ENCODE assay signal across 11 cellular contexts in the genomic region with DNA sequence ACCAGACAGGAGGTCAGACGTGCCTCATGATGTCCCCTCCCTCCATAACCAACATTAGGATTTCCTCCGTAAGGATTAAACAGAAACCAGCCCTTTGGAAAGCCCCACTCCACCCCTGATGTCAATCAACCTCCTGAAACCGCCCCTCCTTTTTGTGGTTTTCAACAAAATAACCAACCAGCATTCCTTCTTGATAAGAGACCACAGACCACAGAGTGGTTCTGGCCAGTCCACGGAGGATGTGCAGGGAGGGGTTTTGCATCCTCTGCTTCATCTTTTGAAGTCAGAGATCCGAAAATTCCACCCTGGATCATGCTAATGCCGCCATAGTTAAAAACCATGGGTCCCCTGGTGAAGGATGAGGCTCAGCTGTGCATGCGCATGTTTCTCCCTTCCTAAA.
DNase-seq lines count a peak whose midpoint lies in the region; ATAC-seq, FAIRE-seq and TF ChIP-seq lines count a peak whose summit lies in the region.
"Had no signal": no experiment of that assay in that cellular context is flagged by ENCODE, and none has a peak within 500 bp of the region (broad histone marks: within the 10 kb centered on the region; RNA-seq: fewer than 3 reads in every experiment).

No MANE protein-coding gene starts in this region.

- peak overlapping the region; percentile 2 for H3K4me3 Mint-ChIP-seq in T-helper 17 cell

- H3K4me1 Mint-ChIP-seq in T-helper 17 cell, result peaks cover 12% of the 10 kb centered on the region

- ATAC-seq in HG02885 (IDR thresholded peaks at IDR 0.05; ENCODE audit: poor library complexity, unreplicated experiment) (peak; percentile 57), T-helper 17 cell (peak; percentile 65), HG02970 (IDR thresholded peaks at IDR 0.05; ENCODE audit: low FRiP score, unreplicated experiment) (no peak), GM19397 (IDR thresholded peaks at IDR 0.05; ENCODE audit: unreplicated experiment) (no peak)

- H3K36me3 Mint-ChIP-seq in T-helper 17 cell (ENCODE audit: low read depth), result peaks cover 3% of the 10 kb centered on the region

- peaks cover 64% of the 10 kb centered on the region for H3K27me3 Mint-ChIP-seq in T-helper 17 cell

- no peak for FAIRE-seq in H54 (lab: Jason Lieb, UNC)

- H3K27ac Mint-ChIP-seq in T-helper 17 cell, result peak overlapping the region; percentile 29

- TF ChIP-seq POLR2A in H54 (IDR thresholded peaks at IDR 0.05; ENCODE audit: low read depth, low read length), result no peak

- DNase-seq in EH (ENCODE audit: low read depth) (peak; percentile 53), T-helper 17 cell (no peak), hepatic stellate cell (ENCODE audit: low spot score) (peak; percentile 34), H54 (ENCODE audit: insufficient read length, low spot score) (no peak)
- DNase-seq in activated CD8-positive, alpha-beta memory T cell treated with anti-CD3 and anti-CD28 coated beads, Interleukin-2, amount 50 U/mL, for 48 hours, result no peak
- DNase-seq: activated naive CD4-positive, alpha-beta T cell treated with Interleukin-2 at 50 U/mL for 16 hours; DMS79 treated with DMSO at 0.1 percent for 48 hours; stomach had no signal

- no peaks in the 10 kb centered on the region for H3K9me3 ChIP-seq in T-helper 17 cell (ENCODE audit: control insufficient read depth, low read length, poor library complexity, severe bottlenecking)
- H3K9me3 ChIP-seq: stomach had no signal

Comparison
In these comparisons a context has a peak if more than half of its experiments do, and no peak if none do; other contexts are left out.
1. DNase-seq: peak in EH (single experiment) and hepatic stellate cell (single experiment); none in T-helper 17 cell (0 of 3), activated CD8-positive, alpha-beta memory T cell treated with anti-CD3 and anti-CD28 coated beads, Interleukin-2, amount 50 U/mL, for 48 hours (single experiment) and H54 (single experiment).
2. ATAC-seq: peak in HG02885 (single experiment) and T-helper 17 cell (single experiment); none in HG02970 (single experiment) and GM19397 (single experiment).